Comparison of ENCODE assay signal across 8 cellular contexts in genomic region chr20:49938173-49939163, GRCh38. TPM values are rescaled to one million over a fixed set of nuclear protein-coding genes. Genes with fewer than 3 reads are reported as not detected.
DNase-seq lines count a peak whose midpoint lies in the region; ATAC-seq lines count a peak whose summit lies in the region.

No MANE protein-coding gene starts in this region.

- H3K9ac ChIP-seq in iPS-15b (ENCODE audit: low read depth, low read length): peak overlapping the region; percentile 18

- H3K36me3 Mint-ChIP-seq in activated naive CD4-positive, alpha-beta T cell treated with anti-CD3 and anti-CD28 coated beads, Interleukin-2, amount 50 U/mL, for 72 hours: peaks cover 8 to 29% of the 10 kb centered on the region in 2 donors

- H3K9me3 ChIP-seq in iPS-15b (ENCODE audit: control insufficient read depth, insufficient read depth, low read length): no peaks in the 10 kb centered on the region

- DNase-seq in NCI-H446 (lab: John Stamatoyannopoulos, UW) (peak; percentile 31 to 42), NCI-H446 treated with DMSO at 0.1 percent for 48 hours (lab: John Stamatoyannopoulos, UW) (no peak), NCI-H345 (lab: John Stamatoyannopoulos, UW) (no peak), inferior parietal cortex (ENCODE audit: extremely low spot score) (no peak)
- DNase-seq in activated naive CD4-positive, alpha-beta T cell treated with anti-CD3 and anti-CD28 coated beads, Interleukin-2, amount 50 U/mL, for 72 hours (ENCODE audit: low spot score in 2 of 2): no peak
- no peak for DNase-seq in stimulated activated naive CD8-positive, alpha-beta T cell treated with anti-CD3 and anti-CD28 coated beads, Interleukin-15, amount 100 ng/mL, for 72 hours

- peaks cover 16% of the 10 kb centered on the region for H3K36me3 ChIP-seq in iPS-15b (ENCODE audit: control insufficient read depth, insufficient read depth, low read length)

- ATAC-seq in activated naive CD4-positive, alpha-beta T cell treated with anti-CD3 and anti-CD28 coated beads, Interleukin-2, amount 50 U/mL, for 72 hours: no peak
- no peak for ATAC-seq in stimulated activated naive CD8-positive, alpha-beta T cell treated with anti-CD3 and anti-CD28 coated beads, Interleukin-15, amount 100 ng/mL, for 72 hours
- ATAC-seq in HG03439 (IDR thresholded peaks at IDR 0.05; ENCODE audit: unreplicated experiment): no peak

- peak overlapping the region; percentile 96 for H3K4me3 ChIP-seq in iPS-15b (ENCODE audit: low read depth, low read length)

- peaks cover 10% of the 10 kb centered on the region for H3K4me1 ChIP-seq in iPS-15b (ENCODE audit: control insufficient read depth, insufficient read depth, low read length)

- H3K4me3 Mint-ChIP-seq in stimulated activated naive CD8-positive, alpha-beta T cell treated with anti-CD3 and anti-CD28 coated beads, Interleukin-15, amount 100 ng/mL, for 72 hours: peak overlapping the region; percentile 67 to 88

- peaks cover 61% of the 10 kb centered on the region for H3K4me1 Mint-ChIP-seq in stimulated activated naive CD8-positive, alpha-beta T cell treated with anti-CD3 and anti-CD28 coated beads, Interleukin-15, amount 100 ng/mL, for 72 hours

- H3K27me3 Mint-ChIP-seq in stimulated activated naive CD8-positive, alpha-beta T cell treated with anti-CD3 and anti-CD28 coated beads, Interleukin-15, amount 100 ng/mL, for 72 hours: no peaks in the 10 kb centered on the region

- no peaks in the 10 kb centered on the region for H3K27me3 ChIP-seq in iPS-15b (ENCODE audit: control insufficient read depth, insufficient read depth, low read length)

- peak overlapping the region; percentile 57 to 82 for H3K27ac Mint-ChIP-seq in activated naive CD4-positive, alpha-beta T cell treated with anti-CD3 and anti-CD28 coated beads, Interleukin-2, amount 50 U/mL, for 72 hours
- peak overlapping the region; percentile 49 to 96 for H3K27ac Mint-ChIP-seq in stimulated activated naive CD8-positive, alpha-beta T cell treated with anti-CD3 and anti-CD28 coated beads, Interleukin-15, amount 100 ng/mL, for 72 hours

- no peaks in the 10 kb centered on the region for H3K9me3 Mint-ChIP-seq in activated naive CD4-positive, alpha-beta T cell treated with anti-CD3 and anti-CD28 coated beads, Interleukin-2, amount 50 U/mL, for 72 hours
- H3K9me3 Mint-ChIP-seq in stimulated activated naive CD8-positive, alpha-beta T cell treated with anti-CD3 and anti-CD28 coated beads, Interleukin-15, amount 100 ng/mL, for 72 hours: no peaks in the 10 kb centered on the region

RNA-seq across cellular contexts. Expression of gene RNF114, which starts 2.3 kb away (rescaled TPM):
- 10 to 100 TPM; 60.9 to 66.0 TPM for total RNA-seq in activated naive CD4-positive, alpha-beta T cell treated with anti-CD3 and anti-CD28 coated beads, Interleukin-2, amount 50 U/mL, for 72 hours

RNA-seq across cellular contexts. Expression of gene SPATA2, which starts 23.1 kb away (rescaled TPM):
- total RNA-seq in activated naive CD4-positive, alpha-beta T cell treated with anti-CD3 and anti-CD28 coated beads, Interleukin-2, amount 50 U/mL, for 72 hours: 1 to 10 TPM; 7.2 to 7.9 TPM

RNA-seq across cellular contexts. Expression of gene SNAI1, which starts 44.3 kb away (rescaled TPM):
- total RNA-seq in activated naive CD4-positive, alpha-beta T cell treated with anti-CD3 and anti-CD28 coated beads, Interleukin-2, amount 50 U/mL, for 72 hours: under 1 TPM; 0.33 to 0.43 TPM

Comparison
In these comparisons a context has a peak if more than half of its experiments do, and no peak if none do; other contexts are left out.
1. DNase-seq: peak in NCI-H446 (2 of 2); none in NCI-H446 treated with DMSO at 0.1 percent for 48 hours (single experiment), activated naive CD4-positive, alpha-beta T cell treated with anti-CD3 and anti-CD28 coated beads, Interleukin-2, amount 50 U/mL, for 72 hours (0 of 2), stimulated activated naive CD8-positive, alpha-beta T cell treated with anti-CD3 and anti-CD28 coated beads, Interleukin-15, amount 100 ng/mL, for 72 hours (0 of 2), NCI-H345 (single experiment) and inferior parietal cortex (single experiment).